Comparison of ENCODE assay signal across 17 cellular contexts in the genomic region with DNA sequence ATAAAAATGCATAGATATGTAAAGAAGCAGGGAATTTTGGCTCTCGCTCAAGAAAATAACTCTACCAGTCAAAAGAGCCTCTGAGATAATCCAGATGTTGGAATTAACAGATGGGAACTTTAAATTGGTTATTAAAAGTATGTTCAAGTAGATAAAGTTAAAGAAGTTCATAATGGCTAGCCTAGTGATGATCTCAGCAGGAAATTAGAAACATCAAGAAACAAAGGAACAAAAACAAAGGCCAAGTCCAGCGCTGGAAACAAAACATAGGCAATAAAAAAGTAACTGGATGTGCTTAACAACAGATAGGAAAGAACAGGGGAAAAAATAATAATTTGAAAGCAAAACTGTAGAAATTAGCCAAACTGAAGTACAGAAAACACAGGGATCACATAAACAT. TPM values are rescaled to one million over a fixed set of nuclear protein-coding genes. Genes with fewer than 3 reads are reported as not detected.
DNase-seq lines count a peak whose midpoint lies in the region; FAIRE-seq and TF ChIP-seq lines count a peak whose summit lies in the region.
"Had no signal": no experiment of that assay in that cellular context is flagged by ENCODE, and none has a peak within 500 bp of the region (broad histone marks: within the 10 kb centered on the region; RNA-seq: fewer than 3 reads in every experiment).

No MANE protein-coding gene starts in this region.

- FAIRE-seq in frontal cortex (lab: Jason Lieb, UNC) = no peak

- H3K27me3 ChIP-seq in H9 (ENCODE audit: insufficient read depth, low read length) = no peaks in the 10 kb centered on the region
- no peaks in the 10 kb centered on the region for H3K27me3 ChIP-seq in suprapubic skin
- H3K27me3 ChIP-seq: MG63 had no signal

- H3K4ac ChIP-seq in H9 (ENCODE audit: low read depth, low read length) = no peak overlapping the region

- no peaks in the 10 kb centered on the region for H4K20me1 ChIP-seq in H9 (ENCODE audit: control insufficient read depth, insufficient read depth, insufficient read length)

- H3K4me1 ChIP-seq in H9 (ENCODE audit: insufficient read depth, low read length) (peaks cover 4% of the 10 kb centered on the region), suprapubic skin (peaks cover 20% of the 10 kb centered on the region)
- H3K4me1 ChIP-seq: HAP-1 had no signal

- H3K27ac Mint-ChIP-seq in H9 = peak overlapping the region in 2 of 3 experiments; percentile 9 to 20; a peak in 4 of 7 replicates

- no peak for TF ChIP-seq POLR2A in suprapubic skin (IDR thresholded peaks at IDR 0.05)

- no peak overlapping the region for H3K4me3 ChIP-seq in cardiac fibroblast (replicated peaks in 1 of 2; ENCODE audit: low read depth in 2 of 2, low read length in 2 of 2)
- H3K4me3 ChIP-seq in fibroblast of the aortic adventitia (ENCODE audit: low read depth, low read length) = no peak overlapping the region
- no peak overlapping the region for H3K4me3 ChIP-seq in suprapubic skin
- H3K4me3 ChIP-seq: HAP-1, MG63, PC-9 had no signal

- H4K8ac ChIP-seq in H9 (replicated peaks; ENCODE audit: insufficient read length, low read depth, low read length) = no peak overlapping the region

- no peak overlapping the region for H3K18ac ChIP-seq in H9 (ENCODE audit: insufficient read length, low read depth, low read length)

- no peak overlapping the region for H3K27ac ChIP-seq in H9 (ENCODE audit: insufficient read length, low read depth, low read length)
- peak overlapping the region; percentile 38 for H3K27ac ChIP-seq in suprapubic skin
- H3K27ac ChIP-seq: C4-2B, PC-9 had no signal

- H4K91ac ChIP-seq in H9 (ENCODE audit: insufficient read length, low read depth, low read length) = no peak overlapping the region

- no peak for TF ChIP-seq EP300 in suprapubic skin (IDR thresholded peaks at IDR 0.05)

- H3K9ac ChIP-seq in H9 (ENCODE audit: extremely low read depth, insufficient read length, low read length) = no peak overlapping the region

- no peak overlapping the region for H2AFZ ChIP-seq in H9 (ENCODE audit: low read length)
- H2AFZ ChIP-seq: PC-9 had no signal

- H2AK5ac ChIP-seq in H9 (ENCODE audit: insufficient read length, low read length) = no peak overlapping the region

- no CpG with 5 or more reads among the region's 2 CpGs for WGBS in H9 (ENCODE audit: extremely low coverage, insufficient read length, low lambda C conversion rate)
- 23% methylated on average over 2 of the region's 2 CpGs for WGBS in suprapubic skin

- H2BK120ac ChIP-seq in H9 (ENCODE audit: low read depth, low read length, poor library complexity, severe bottlenecking) = no peak overlapping the region

- H3K9me3 ChIP-seq in H9 (ENCODE audit: control insufficient read depth, low read depth, low read length) (no peaks in the 10 kb centered on the region), suprapubic skin (no peaks in the 10 kb centered on the region)
- H3K9me3 ChIP-seq: HAP-1, MG63 had no signal

- TF ChIP-seq CTCF in H9 (conservative IDR thresholded peaks at IDR 0.05) (no peak), cardiac fibroblast (IDR thresholded peaks at IDR 0.05; ENCODE audit: low read depth, low read length) (no peak), fibroblast of the aortic adventitia (IDR thresholded peaks at IDR 0.05; ENCODE audit: insufficient read depth, low read length) (no peak), suprapubic skin (IDR thresholded peaks at IDR 0.05) (no peak)

- no peaks in the 10 kb centered on the region for H3K27me3 Mint-ChIP-seq in H9 (ENCODE audit: low read depth)

- H3K36me3 ChIP-seq in suprapubic skin = no peaks in the 10 kb centered on the region
- H3K36me3 ChIP-seq: HAP-1, MG63 had no signal

- no peak overlapping the region for H2BK12ac ChIP-seq in H9 (ENCODE audit: insufficient read length, low read depth, low read length)

- no peak overlapping the region for H3K23ac ChIP-seq in H9 (ENCODE audit: insufficient read length, low read depth, low read length)

- no peaks in the 10 kb centered on the region for H3K79me2 ChIP-seq in H9 (ENCODE audit: insufficient read depth, low read length)

- H3T11ph ChIP-seq in H9 (ENCODE audit: low read length) = no peak overlapping the region

- no peaks in the 10 kb centered on the region for H3K79me1 ChIP-seq in H9 (ENCODE audit: insufficient read depth, low read depth, low read length, poor library complexity, severe bottlenecking)

- peaks cover 13 to 19% of the 10 kb centered on the region in 2 experiments for H3K4me1 Mint-ChIP-seq in H9

- no peak overlapping the region for H2BK20ac ChIP-seq in H9 (ENCODE audit: low read depth, low read length, poor library complexity, severe bottlenecking)

- H3K56ac ChIP-seq in H9 (ENCODE audit: insufficient read length, low read depth, low read length) = no peak overlapping the region

- H3K4me2 ChIP-seq in H9 (ENCODE audit: insufficient read depth, insufficient read length, low read length) = no peak overlapping the region
- H3K4me2 ChIP-seq: PC-9 had no signal

- no peak overlapping the region for H3K4me3 Mint-ChIP-seq in H9

- no peaks in the 10 kb centered on the region for H3K23me2 ChIP-seq in H9 (ENCODE audit: insufficient read length, low read depth, low read length, poor library complexity, severe bottlenecking)

- no peak overlapping the region for H2BK15ac ChIP-seq in H9 (ENCODE audit: low read depth, low read length)

- H3K36me3 Mint-ChIP-seq in H9 (ENCODE audit: insufficient read depth in 1 of 3, low read depth in 3 of 3) = peaks cover 0 to 9% (median 2%) of the 10 kb centered on the region in 3 experiments; a peak in 3 of 7 replicates

- H4K5ac ChIP-seq in H9 (ENCODE audit: insufficient read length, low read depth, low read length) = no peak overlapping the region

- DNase-seq in H9 (no peak), cardiac fibroblast (ENCODE audit: low read depth in 2 of 2) (peak; percentile 21 to 33), fibroblast of the aortic adventitia (ENCODE audit: low read depth) (peak; percentile 53), suprapubic skin (ENCODE audit: low spot score in 2 of 2) (no peak), frontal cortex (ENCODE audit: low spot score in 2 of 2) (no peak), superior temporal gyrus (ENCODE audit: extremely low spot score) (no peak), mucosa of gallbladder (ENCODE audit: low spot score) (no peak)
- DNase-seq: DMS53, MG63, NCI-H1092, NCI-H2081, NCI-H510A, NCI-H774, PC-9 had no signal

- no peak overlapping the region for H2BK5ac ChIP-seq in H9 (ENCODE audit: insufficient read length, low read length)

- no peak overlapping the region for H3K14ac ChIP-seq in H9 (ENCODE audit: insufficient read depth, low read length)

- H3K9me3 Mint-ChIP-seq in H9 = peaks cover 0 to 9% of the 10 kb centered on the region in 2 experiments; a peak in 1 of 5 replicates

RNA-seq across cellular contexts. Expression of gene PIK3C2G, which starts 23.1 kb away (rescaled TPM):
- total RNA-seq in H9 (2021) (not detected in 2 replicates), fibroblast of the aortic adventitia (ENCODE audit: low replicate concordance) (0.09 TPM in 1 of 2 replicates, not detected in the other), suprapubic skin (10 to 100 TPM; 23.6 to 80.5 (median 37.1) TPM), frontal cortex (0.41 TPM), mucosa of gallbladder (38.8 TPM)
- total RNA-seq: HT-29 had no signal

Comparison
In these comparisons a context has a peak if more than half of its experiments do, and no peak if none do; other contexts are left out.
1. DNase-seq: peak in cardiac fibroblast (2 of 2) and fibroblast of the aortic adventitia (single experiment); none in H9 (single experiment), suprapubic skin (0 of 2), frontal cortex (0 of 2), superior temporal gyrus (single experiment) and mucosa of gallbladder (single experiment).
2. RNA of gene PIK3C2G, which starts 23.1 kb away (total RNA-seq): 23.6 to 80.5 TPM in suprapubic skin and 38.8 TPM in mucosa of gallbladder (single experiment); 0.41 TPM in frontal cortex (single experiment), 0.09 TPM in fibroblast of the aortic adventitia and not detected in H9; every median in the first group is over 10 times any median in the second.